In the genomic region with DNA sequence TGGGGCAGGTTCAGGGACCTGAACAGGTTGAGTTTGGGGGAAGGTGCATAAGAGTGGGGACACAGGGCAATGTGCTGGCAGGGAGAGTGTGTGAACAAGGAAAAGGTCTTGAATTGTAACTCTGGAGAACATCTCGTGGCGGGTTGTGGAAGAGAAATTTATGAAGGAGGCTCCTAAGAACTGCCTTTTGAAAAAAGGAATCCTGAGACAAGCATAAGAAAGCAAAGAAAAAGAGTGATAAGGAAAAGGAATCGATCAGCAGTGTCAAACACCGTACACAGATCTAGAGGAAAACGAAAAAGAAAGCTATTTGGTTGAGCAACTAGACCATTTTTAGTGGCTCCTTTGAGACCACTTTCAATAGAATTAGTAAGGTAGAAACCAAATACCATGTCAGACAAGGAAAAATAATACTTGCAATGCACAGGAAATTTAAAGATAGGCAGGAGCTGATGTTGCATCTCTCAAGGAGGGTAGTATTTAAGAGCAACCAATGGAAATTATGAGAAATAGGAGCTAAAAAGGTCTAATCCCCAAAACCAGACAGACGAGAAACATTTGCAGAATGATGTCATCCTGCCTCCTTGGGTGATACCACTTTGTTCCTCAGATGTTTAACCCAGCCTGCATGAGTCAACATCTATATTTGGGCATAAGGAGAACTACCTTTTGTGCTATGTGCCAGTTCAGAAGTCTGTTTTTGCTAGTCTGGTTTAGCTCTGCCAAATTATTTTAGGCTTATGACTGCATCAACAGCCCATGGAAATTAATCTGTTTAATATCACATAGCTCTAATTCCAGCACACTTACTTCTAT, we compare ENCODE assay signal across 9 cellular contexts.
DNase-seq lines count a peak whose midpoint lies in the region; ATAC-seq lines count a peak whose summit lies in the region.
"Had no signal": no experiment of that assay in that cellular context is flagged by ENCODE, and none has a peak within 500 bp of the region (broad histone marks: within the 10 kb centered on the region; RNA-seq: fewer than 3 reads in every experiment).

No MANE protein-coding gene starts in this region.

- no peaks in the 10 kb centered on the region for H3K36me3 Mint-ChIP-seq in naive thymus-derived CD4-positive, alpha-beta T cell

- CTCF ChIA-PET in naive thymus-derived CD4-positive, alpha-beta T cell (lab: Charles Lee) = no interaction called here

- POLR2A ChIA-PET in naive thymus-derived CD4-positive, alpha-beta T cell (lab: Charles Lee) = no interaction called here

- no peaks in the 10 kb centered on the region for H3K36me3 ChIP-seq in naive thymus-derived CD4-positive, alpha-beta T cell (ENCODE audit: control insufficient read depth in 2 of 3, insufficient read depth in 3 of 3, low read length in 3 of 3)

- peak; percentile 96 for DNase-seq in Daoy (ENCODE audit: low read depth)
- DNase-seq in RPMI8226 = peak; percentile 75
- DNase-seq in dedifferentiated amniotic fluid mesenchymal stem cell (ENCODE audit: extremely low spot score) = peak; percentile 87
- DNase-seq in naive thymus-derived CD4-positive, alpha-beta T cell = peak in 1 of 9 donors; percentile 18
- DNase-seq in NCI-H128 (lab: John Stamatoyannopoulos, UW; ENCODE audit: unreplicated experiment) = no peak
- DNase-seq in left lobe of liver (ENCODE audit: low spot score) = no peak

- peak overlapping the region in 1 of 10 donors; percentile 19 for H3K4me3 Mint-ChIP-seq in naive thymus-derived CD4-positive, alpha-beta T cell

- no peaks in the 10 kb centered on the region for H3K9me3 ChIP-seq in naive thymus-derived CD4-positive, alpha-beta T cell (ENCODE audit: control insufficient read depth in 2 of 3, low read length in 3 of 3)

- H3K4me3 ChIP-seq in naive thymus-derived CD4-positive, alpha-beta T cell (ENCODE audit: low read length) = no peak overlapping the region

- peak; percentile 88 for ATAC-seq in GM19351 (IDR thresholded peaks at IDR 0.05; ENCODE audit: unreplicated experiment)
- peak; percentile 90 for ATAC-seq in HG03196 (IDR thresholded peaks at IDR 0.05; ENCODE audit: unreplicated experiment)
- peak; percentile 87 for ATAC-seq in naive thymus-derived CD4-positive, alpha-beta T cell
- ATAC-seq in left lobe of liver = no peak

- H3K4me1 Mint-ChIP-seq in naive thymus-derived CD4-positive, alpha-beta T cell = peaks cover 0 to 29% (median 0%) of the 10 kb centered on the region in 7 donors

- H3K27ac Mint-ChIP-seq in naive thymus-derived CD4-positive, alpha-beta T cell = peak overlapping the region in 2 of 9 donors; percentile 35 to 53

- H3K27me3 ChIP-seq in naive thymus-derived CD4-positive, alpha-beta T cell (ENCODE audit: control insufficient read depth in 2 of 2, insufficient read depth in 2 of 2, low read length in 2 of 2) = no peaks in the 10 kb centered on the region

- H3K27ac ChIP-seq in naive thymus-derived CD4-positive, alpha-beta T cell (ENCODE audit: low read depth, low read length) = no peak overlapping the region
- H3K27ac ChIP-seq: VCaP had no signal

- no peaks in the 10 kb centered on the region for H3K9me3 Mint-ChIP-seq in naive thymus-derived CD4-positive, alpha-beta T cell

- H3K27me3 Mint-ChIP-seq in naive thymus-derived CD4-positive, alpha-beta T cell = peaks cover 0 to 7% (median 0%) of the 10 kb centered on the region in 5 donors

- intact Hi-C loops in naive thymus-derived CD4-positive, alpha-beta T cell (cut with micrococcal nuclease) = no loop called here

- no peaks in the 10 kb centered on the region for H3K4me1 ChIP-seq in naive thymus-derived CD4-positive, alpha-beta T cell (ENCODE audit: control insufficient read depth in 2 of 2, insufficient read depth in 2 of 2, low read length in 2 of 2)

Comparison
In these comparisons a context has a peak if more than half of its experiments do, and no peak if none do; other contexts are left out.
1. DNase-seq: peak in Daoy (single experiment), RPMI8226 (single experiment) and dedifferentiated amniotic fluid mesenchymal stem cell (single experiment); none in NCI-H128 (single experiment) and left lobe of liver (single experiment).